In genomic region chr3:24401090-24401810, GRCh38 we compare ENCODE assay signal across 16 cellular contexts.
DNase-seq lines count a peak whose midpoint lies in the region; ATAC-seq and TF ChIP-seq lines count a peak whose summit lies in the region.
"Had no signal": no experiment of that assay in that cellular context is flagged by ENCODE, and none has a peak within 500 bp of the region (broad histone marks: within the 10 kb centered on the region; RNA-seq: fewer than 3 reads in every experiment).

No MANE protein-coding gene starts in this region.

- no peaks in the 10 kb centered on the region for H3K36me3 ChIP-seq in HEK293 (ENCODE audit: control insufficient read depth in 2 of 2, insufficient read depth in 1 of 2, low read length in 2 of 2)
- H3K36me3 ChIP-seq: cardiac muscle cell, spleen had no signal

- peak; percentile 3 for DNase-seq in NCI-H446 treated with DMSO at 0.1 percent for 48 hours (lab: John Stamatoyannopoulos, UW)
- DNase-seq in fibroblast of mammary gland (ENCODE audit: low read depth), result peak; percentile 64
- DNase-seq in omental fat pad (ENCODE audit: low spot score), result no peak
- DNase-seq in stimulated activated CD4-positive, alpha-beta T cell treated with anti-CD3 and anti-CD28 coated beads, Interleukin-2, amount 100 ng/mL, for 24 hours, result no peak
- no peak for DNase-seq in NOMO-1 (lab: John Stamatoyannopoulos, UW; ENCODE audit: unreplicated experiment in 2 of 2)
- DNase-seq: activated naive CD4-positive, alpha-beta T cell; Calu3; hypothalamus; mammary epithelial cell; spleen had no signal

- POLR2A ChIA-PET in HEK293 (lab: Yijun Ruan, JAX), result no interaction called here

- H3K9me3 ChIP-seq in HEK293 (ENCODE audit: control insufficient read depth, insufficient read depth, low read depth, low read length), result no peaks in the 10 kb centered on the region

- H3K27ac ChIP-seq in HEK293 (ENCODE audit: extremely low read depth, low read depth, low read length), result peak overlapping the region; percentile 56
- H3K27ac ChIP-seq: cardiac muscle cell, epithelial cell of prostate, spleen had no signal

- ATAC-seq in omental fat pad (ENCODE audit: low FRiP score) (peak; percentile 85), GM18907 (IDR thresholded peaks at IDR 0.05; ENCODE audit: unreplicated experiment) (no peak), HG03045 (IDR thresholded peaks at IDR 0.05; ENCODE audit: unreplicated experiment) (no peak)
- ATAC-seq: SK-N-SH treated with all-trans-retinoic acid at 6 μM for 48 hours had no signal

- CTCF ChIA-PET in HEK293 (lab: Yijun Ruan, JAX), result no interaction called here

- H3K4me3 ChIP-seq in HEK293 (ENCODE audit: low read depth, low read length), result no peak overlapping the region
- H3K4me3 ChIP-seq in fibroblast of mammary gland (ENCODE audit: control insufficient read depth, low read depth, low read length), result no peak overlapping the region
- H3K4me3 ChIP-seq: cardiac muscle cell, spleen had no signal

- peaks cover 13% of the 10 kb centered on the region for H3K4me1 ChIP-seq in HEK293 (ENCODE audit: control insufficient read depth, insufficient read depth, low read length)
- H3K4me1 ChIP-seq: spleen had no signal

- TF ChIP-seq CTCF in HEK293 (tag by site-specific recombination; IDR thresholded peaks at IDR 0.05), result no peak
- no peak for TF ChIP-seq CTCF in fibroblast of mammary gland (conservative IDR thresholded peaks at IDR 0.05; ENCODE audit: control insufficient read depth, insufficient read depth, low read depth, low read length)
- TF ChIP-seq CTCF in omental fat pad (IDR thresholded peaks at IDR 0.05), result no peak

TF ChIP-seq in HEK293, 187 proteins besides CTCF, POLR2A, EP300 and RAD21 (continues in another document):
- TF ChIP-seq ZNF549 (tag by site-specific recombination; IDR thresholded peaks at IDR 0.05), result no peak
- TF ChIP-seq REST (tag by site-specific recombination; IDR thresholded peaks at IDR 0.05), result no peak
- peak; percentile 34; the same call in 1 of the 2 replicates for TF ChIP-seq ZSCAN30 (tag by site-specific recombination; IDR thresholded peaks at IDR 0.05)
- peak; percentile 99 for TF ChIP-seq BCL6B (tag by site-specific recombination; IDR thresholded peaks at IDR 0.05)
- peak; percentile 65 for TF ChIP-seq ZBTB44 (tag by site-specific recombination; IDR thresholded peaks at IDR 0.05)
- TF ChIP-seq ZNF404 (tag by site-specific recombination; IDR thresholded peaks at IDR 0.05), result no peak
- TF ChIP-seq ZNF335 (tag by site-specific recombination; conservative IDR thresholded peaks at IDR 0.05), result 0 out of 2 replicates have a peak, but pooled peaks have one; percentile 12
- TF ChIP-seq ZNF843 (tag by site-specific recombination; IDR thresholded peaks at IDR 0.05), result peak; percentile 92
- TF ChIP-seq ZNF626 (tag by site-specific recombination; IDR thresholded peaks at IDR 0.05), result no peak
- TF ChIP-seq ZNF544 (tag by site-specific recombination; IDR thresholded peaks at IDR 0.05), result no peak
- TF ChIP-seq ZBTB48 (tag by site-specific recombination; IDR thresholded peaks at IDR 0.05), result peak; percentile 84
- TF ChIP-seq ZBTB20 (tag by site-specific recombination; IDR thresholded peaks at IDR 0.05), result peak; percentile 62; the same call in 1 of the 2 replicates
- peak; percentile 45 for TF ChIP-seq ZXDB (tag by site-specific recombination; IDR thresholded peaks at IDR 0.05)
- peak; percentile 98 for TF ChIP-seq PRDM4 (tag by site-specific recombination; IDR thresholded peaks at IDR 0.05)
- TF ChIP-seq ZNF501 (tag by site-specific recombination; IDR thresholded peaks at IDR 0.05), result 0 out of 2 replicates have a peak, but pooled peaks have one; percentile 34
- TF ChIP-seq ZNF660 (tag by site-specific recombination; IDR thresholded peaks at IDR 0.05), result no peak
- TF ChIP-seq ZNF449 (tag by site-specific recombination; IDR thresholded peaks at IDR 0.05), result peak; percentile 64
- TF ChIP-seq FEZF1 (tag by site-specific recombination; IDR thresholded peaks at IDR 0.05), result peak; percentile 79
- TF ChIP-seq ZNF239 (tag by site-specific recombination; IDR thresholded peaks at IDR 0.05), result no peak
- no peak for TF ChIP-seq HOXA7 (CRISPR knock-in tag; IDR thresholded peaks at IDR 0.05; ENCODE audit: borderline replicate concordance)
- TF ChIP-seq ZNF629 (tag by site-specific recombination; IDR thresholded peaks at IDR 0.05), result no peak
- no peak for TF ChIP-seq ZFP3 (tag by site-specific recombination; IDR thresholded peaks at IDR 0.05; ENCODE audit: low read depth)
- TF ChIP-seq KLF10 (tag by site-specific recombination; IDR thresholded peaks at IDR 0.05), result peak; percentile 55; the same call in 1 of the 2 replicates

Comparison
In these comparisons a context has a peak if more than half of its experiments do, and no peak if none do; other contexts are left out.
1. DNase-seq: peak in NCI-H446 treated with DMSO at 0.1 percent for 48 hours (single experiment) and fibroblast of mammary gland (single experiment); none in omental fat pad (single experiment), stimulated activated CD4-positive, alpha-beta T cell treated with anti-CD3 and anti-CD28 coated beads, Interleukin-2, amount 100 ng/mL, for 24 hours (0 of 2) and NOMO-1 (0 of 2).